Comparison of ENCODE assay signal across 11 cellular contexts in the genomic region with DNA sequence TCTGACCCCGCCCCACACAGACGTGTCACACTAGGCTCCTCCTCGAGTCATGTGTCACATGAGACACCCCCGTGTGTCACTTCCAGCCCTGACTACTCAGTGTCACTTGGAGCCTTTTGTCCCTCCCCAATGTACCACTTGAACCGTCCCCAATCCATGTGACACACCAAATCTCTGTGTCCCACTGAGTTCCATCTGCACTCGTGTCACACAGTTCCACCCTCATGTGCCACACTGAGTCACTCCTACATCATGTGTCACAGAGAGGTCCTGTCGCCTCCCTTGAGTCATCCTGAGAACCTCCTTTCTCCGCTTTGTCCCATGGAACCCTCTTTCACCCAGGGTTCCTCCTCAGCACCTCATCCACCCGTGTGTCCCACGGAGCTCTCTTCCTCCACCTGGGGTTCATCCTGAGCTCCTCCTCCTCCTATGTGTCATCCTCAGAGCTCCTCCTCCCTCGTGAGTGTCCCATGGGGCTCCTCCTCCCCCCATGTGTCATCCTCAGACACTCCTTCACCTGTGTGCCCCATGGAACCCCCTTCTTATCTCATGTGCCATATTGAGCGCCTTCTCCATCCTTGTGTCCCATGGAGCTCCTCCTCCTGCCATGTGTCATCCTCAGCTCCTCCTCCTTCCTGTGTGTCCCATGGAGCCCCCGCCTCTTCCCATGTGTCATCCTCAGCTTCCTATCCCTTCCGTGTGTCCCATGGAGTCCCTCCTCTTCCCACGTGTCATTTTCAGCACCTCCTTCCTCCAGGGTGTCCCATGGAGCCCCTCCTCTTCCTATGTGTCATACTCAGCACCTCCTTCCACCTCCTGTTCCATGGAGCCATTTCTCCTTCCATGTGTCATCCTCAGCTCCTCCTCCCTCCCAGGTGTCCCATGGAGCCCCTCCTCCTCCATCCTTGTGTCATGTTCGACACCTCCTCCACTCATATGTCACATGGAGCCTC. TPM values are rescaled to one million over a fixed set of nuclear protein-coding genes. Genes with fewer than 3 reads are reported as not detected.
DNase-seq lines count a peak whose midpoint lies in the region; ATAC-seq and TF ChIP-seq lines count a peak whose summit lies in the region.
"Had no signal": no experiment of that assay in that cellular context is flagged by ENCODE, and none has a peak within 500 bp of the region (broad histone marks: within the 10 kb centered on the region; RNA-seq: fewer than 3 reads in every experiment).

No MANE protein-coding gene starts in this region.

- H3K9me3 ChIP-seq in right atrium auricular region: no peaks in the 10 kb centered on the region
- no peaks in the 10 kb centered on the region for H3K9me3 ChIP-seq in aorta (ENCODE audit: control insufficient read depth, low read length)
- H3K9me3 ChIP-seq: ovary had no signal

- H3K27me3 ChIP-seq in right atrium auricular region (no peaks in the 10 kb centered on the region), aorta (ENCODE audit: control insufficient read depth in 1 of 2, insufficient read depth in 2 of 2, low read length in 1 of 2) (no peaks in the 10 kb centered on the region)
- H3K27me3 ChIP-seq: ovary had no signal

- POLR2A ChIA-PET in RWPE1 (lab: Yijun Ruan, JAX; ENCODE audit: low non-redundant PET): no interaction called here

- no peak for DNase-seq in Right ventricle myocardium inferior (ENCODE audit: missing footprints)
- no peak for DNase-seq in right atrium auricular region (ENCODE audit: low spot score)
- peak; percentile 7 for DNase-seq in RWPE1 (ENCODE audit: low spot score)
- DNase-seq in fibroblast of the conjunctiva (ENCODE audit: low read depth): peak; percentile 6
- DNase-seq in aorta: peak; percentile 21 to 48
- no peak for DNase-seq in islet precursor cell
- DNase-seq in NCI-H1048 (lab: John Stamatoyannopoulos, UW): no peak
- DNase-seq: COR-L47 had no signal

- H3K27ac ChIP-seq in right atrium auricular region: no peak overlapping the region
- no peak overlapping the region for H3K27ac ChIP-seq in RWPE1
- no peak overlapping the region for H3K27ac ChIP-seq in aorta (ENCODE audit: low read depth in 1 of 2, low read length in 2 of 2)
- H3K27ac ChIP-seq: ovary had no signal

- ATAC-seq in Right ventricle myocardium inferior: peak; percentile 6
- ATAC-seq in aorta (ENCODE audit: low FRiP score): no peak
- ATAC-seq in GM21360 (IDR thresholded peaks at IDR 0.05; ENCODE audit: unreplicated experiment): no peak

- CTCF ChIA-PET in RWPE1 (lab: Yijun Ruan, JAX): no interaction called here

- WGBS in aorta, 2 donors: 70 to 71% methylated on average over 16 of the region's 16 CpGs

- H3K36me3 ChIP-seq in right atrium auricular region (no peaks in the 10 kb centered on the region), aorta (ENCODE audit: control insufficient read depth in 1 of 2, insufficient read depth in 2 of 2, low read length in 1 of 2) (no peaks in the 10 kb centered on the region)
- H3K36me3 ChIP-seq: ovary had no signal

- H3K4me3 ChIP-seq in right atrium auricular region: no peak overlapping the region
- no peak overlapping the region for H3K4me3 ChIP-seq in aorta (ENCODE audit: low read length in 2 of 2)
- H3K4me3 ChIP-seq: ovary had no signal

- no peak for TF ChIP-seq CTCF in right atrium auricular region (IDR thresholded peaks at IDR 0.05)
- no peak for TF ChIP-seq CTCF in RWPE1 (conservative IDR thresholded peaks at IDR 0.05; ENCODE audit: low read depth)

- intact Hi-C loops in Right ventricle myocardium inferior (cut with DNase I) (no loop called here), aorta (cut with DNase I) (no loop called here)

- H3K4me1 ChIP-seq in right atrium auricular region: no peaks in the 10 kb centered on the region
- no peaks in the 10 kb centered on the region for H3K4me1 ChIP-seq in aorta (ENCODE audit: control insufficient read depth in 1 of 2, insufficient read depth in 2 of 2, low read length in 2 of 2)

RNA-seq across cellular contexts. Expression of a gene that starts 32.0 kb away (rescaled TPM):
- total RNA-seq in Right ventricle myocardium inferior (not detected), right atrium auricular region (not detected), aorta (not detected)
- not detected for polyA plus RNA-seq in aorta
- total RNA-seq: HT-29 had no signal

RNA-seq across cellular contexts. Expression of a gene that starts 45.6 kb away (rescaled TPM):
- total RNA-seq in Right ventricle myocardium inferior (34.8 TPM), right atrium auricular region (1 to 10 TPM; 6.5 to 9.5 TPM), aorta (100 to 1,000 TPM in 1 of 2 donors, 10 to 100 TPM in 1; 51.2 to 246 TPM)
- 100 to 1,000 TPM in 1 of 2 donors, 10 to 100 TPM in 1; 21.4 to 454 TPM for polyA plus RNA-seq in aorta
- total RNA-seq: HT-29 had no signal

Comparison
In these comparisons a context has a peak if more than half of its experiments do, and no peak if none do; other contexts are left out.
1. DNase-seq: peak in RWPE1 (single experiment), fibroblast of the conjunctiva (single experiment) and aorta (2 of 2); none in Right ventricle myocardium inferior (single experiment), right atrium auricular region (single experiment), islet precursor cell (single experiment) and NCI-H1048 (single experiment).